12 cellular contexts compared by ENCODE assay signal in genomic region chr22:22397292-22397870, GRCh38.
A peak's percentile ranks its signal among the peaks of the same experiment; 100 is the strongest.
DNase-seq lines count a peak whose midpoint lies in the region; ATAC-seq and TF ChIP-seq lines count a peak whose summit lies in the region.
"Had no signal": no experiment of that assay in that cellular context is flagged by ENCODE, and none has a peak within 500 bp of the region (broad histone marks: within the 10 kb centered on the region; RNA-seq: fewer than 3 reads in every experiment).

No MANE protein-coding gene starts in this region.

- H3K27ac ChIP-seq in right cardiac atrium (ENCODE audit: low read length) (peak overlapping the region; percentile 18), subcutaneous abdominal adipose tissue (ENCODE audit: low read depth, low read length) (peak overlapping the region; percentile 3)

- H3K4me3 ChIP-seq in right cardiac atrium (ENCODE audit: low read length) (no peak overlapping the region), subcutaneous abdominal adipose tissue (ENCODE audit: low read depth in 1 of 5, low read length in 5 of 5) (no peak overlapping the region)
- H3K4me3 ChIP-seq: spleen had no signal

- POLR2A ChIA-PET in activated B cell treated with CpG ODN at 0.5 μM for 24 hours (lab: Charles Lee): interaction anchor here (1.1 kb wide), 1 partner anchor 48 kb away, joined by 7 read pairs; no protein-coding TSS in a partner anchor

- H3K9ac ChIP-seq in subcutaneous abdominal adipose tissue (ENCODE audit: low read length in 5 of 5): no peak overlapping the region

- H3K9me3 ChIP-seq in right cardiac atrium (ENCODE audit: control insufficient read depth, low read length) (no peaks in the 10 kb centered on the region), subcutaneous abdominal adipose tissue (ENCODE audit: control insufficient read depth in 5 of 5, low read length in 5 of 5) (peaks cover 0 to 10% (median 2%) of the 10 kb centered on the region in 5 donors)

- H3K36me3 Mint-ChIP-seq in activated B cell treated with CpG ODN at 0.5 μM for 24 hours (ENCODE audit: low read depth): no peaks in the 10 kb centered on the region
- no peaks in the 10 kb centered on the region for H3K36me3 Mint-ChIP-seq in activated T-helper 1 cell treated with anti-CD3 and anti-CD28 coated beads, Interleukin-12 subunit alpha, Interleukin-12 subunit beta, Interleukin-2, Interleukin-4 antibody, amounts not matched to agents 30 ng/mL and 10 ng/mL and 1 ng/mL, durations not matched to agents 14 hours and 24 hours and 36 hours (ENCODE audit: low read depth)

- H3K4me3 Mint-ChIP-seq in activated B cell treated with CpG ODN at 0.5 μM for 24 hours: no peak overlapping the region
- no peak overlapping the region for H3K4me3 Mint-ChIP-seq in activated T-helper 1 cell treated with anti-CD3 and anti-CD28 coated beads, Interleukin-12 subunit alpha, Interleukin-12 subunit beta, Interleukin-2, Interleukin-4 antibody, amounts not matched to agents 30 ng/mL and 10 ng/mL and 1 ng/mL, durations not matched to agents 14 hours and 24 hours and 36 hours

- ATAC-seq in activated B cell treated with CpG ODN at 0.5 μM for 24 hours (ENCODE audit: low read depth): no peak
- peak; percentile 88 to 89 for ATAC-seq in right cardiac atrium
- ATAC-seq: esophagus mucosa had no signal

- H3K4me1 ChIP-seq in right cardiac atrium (ENCODE audit: control insufficient read depth, insufficient read depth, low read length) (no peaks in the 10 kb centered on the region), subcutaneous abdominal adipose tissue (ENCODE audit: control insufficient read depth in 5 of 5, insufficient read depth in 5 of 5, low read length in 5 of 5) (peaks cover 0 to 7% (median 4%) of the 10 kb centered on the region in 5 donors)

- WGBS in right cardiac atrium: 41% methylated on average over 6 of the region's 6 CpGs

- CTCF ChIA-PET in activated B cell treated with CpG ODN at 0.5 μM for 24 hours (lab: Charles Lee): interaction anchor here (1.6 to 2.0 kb wide), 2 partner anchors 25 to 48 kb away, joined by 7 to 8 read pairs; no protein-coding TSS in a partner anchor

- intact Hi-C loops in activated B cell treated with CpG ODN at 0.5 μM for 24 hours (cut with micrococcal nuclease): no loop called here
- intact Hi-C loops in right cardiac atrium (cut with DNase I): loop anchor here in 1 of 4 donors (2.0 kb wide), 1 partner anchor 49 kb away; no protein-coding TSS in a partner anchor
- intact Hi-C loops in activated T-helper 1 cell treated with anti-CD3 and anti-CD28 coated beads, Interleukin-12 subunit alpha, Interleukin-12 subunit beta, Interleukin-2, Interleukin-4 antibody, amounts not matched to agents 30 ng/mL and 10 ng/mL and 1 ng/mL, durations not matched to agents 14 hours and 24 hours and 36 hours (cut with micrococcal nuclease): no loop called here

- peak overlapping the region; percentile 66 for H3K27ac Mint-ChIP-seq in activated B cell treated with CpG ODN at 0.5 μM for 24 hours
- no peak overlapping the region for H3K27ac Mint-ChIP-seq in activated T-helper 1 cell treated with anti-CD3 and anti-CD28 coated beads, Interleukin-12 subunit alpha, Interleukin-12 subunit beta, Interleukin-2, Interleukin-4 antibody, amounts not matched to agents 30 ng/mL and 10 ng/mL and 1 ng/mL, durations not matched to agents 14 hours and 24 hours and 36 hours

- TF ChIP-seq CTCF in activated B cell treated with CpG ODN at 0.5 μM for 24 hours (IDR thresholded peaks at IDR 0.05): no peak

- peak; percentile 18 for DNase-seq in NCI-H2029 (lab: John Stamatoyannopoulos, UW)
- DNase-seq in NCI-H2029 treated with DMSO at 0.1 percent for 48 hours (lab: John Stamatoyannopoulos, UW): no peak
- DNase-seq in activated B cell treated with CpG ODN at 0.5 μM for 24 hours: no peak
- DNase-seq in right cardiac atrium: peak in 2 of 3 donors; percentile 51 to 66
- no peak for DNase-seq in activated T-helper 1 cell treated with anti-CD3 and anti-CD28 coated beads, Interleukin-12 subunit alpha, Interleukin-12 subunit beta, Interleukin-2, Interleukin-4 antibody, amounts not matched to agents 30 ng/mL and 10 ng/mL and 1 ng/mL, durations not matched to agents 14 hours and 24 hours and 36 hours (ENCODE audit: low spot score)
- no peak for DNase-seq in NCI-H2171 treated with DMSO at 0.1 percent for 48 hours (lab: John Stamatoyannopoulos, UW)
- no peak for DNase-seq in SKM-1 treated with dmso at 0.1 percent for 144 hours (lab: John Stamatoyannopoulos, UW; ENCODE audit: unreplicated experiment)
- DNase-seq: activated CD4-positive, alpha-beta T cell treated with anti-CD3 and anti-CD28 coated beads, Interleukin-2, amount 50 U/mL, for 48 hours; Kasumi-1; spleen had no signal

- H3K27me3 ChIP-seq in right cardiac atrium (ENCODE audit: control insufficient read depth, insufficient read depth) (no peaks in the 10 kb centered on the region), subcutaneous abdominal adipose tissue (ENCODE audit: control insufficient read depth in 5 of 5, insufficient read depth in 4 of 5, low read length in 5 of 5) (peaks cover 4 to 17% (median 12%) of the 10 kb centered on the region in 5 donors)
- H3K27me3 ChIP-seq: spleen had no signal

- peaks cover 2% of the 10 kb centered on the region for H3K9me3 Mint-ChIP-seq in activated B cell treated with CpG ODN at 0.5 μM for 24 hours
- no peaks in the 10 kb centered on the region for H3K9me3 Mint-ChIP-seq in activated T-helper 1 cell treated with anti-CD3 and anti-CD28 coated beads, Interleukin-12 subunit alpha, Interleukin-12 subunit beta, Interleukin-2, Interleukin-4 antibody, amounts not matched to agents 30 ng/mL and 10 ng/mL and 1 ng/mL, durations not matched to agents 14 hours and 24 hours and 36 hours

- H3K27me3 Mint-ChIP-seq in activated B cell treated with CpG ODN at 0.5 μM for 24 hours: no peaks in the 10 kb centered on the region
- H3K27me3 Mint-ChIP-seq in activated T-helper 1 cell treated with anti-CD3 and anti-CD28 coated beads, Interleukin-12 subunit alpha, Interleukin-12 subunit beta, Interleukin-2, Interleukin-4 antibody, amounts not matched to agents 30 ng/mL and 10 ng/mL and 1 ng/mL, durations not matched to agents 14 hours and 24 hours and 36 hours (ENCODE audit: insufficient read depth): peaks cover 24% of the 10 kb centered on the region

- no peaks in the 10 kb centered on the region for H3K36me3 ChIP-seq in subcutaneous abdominal adipose tissue (ENCODE audit: control insufficient read depth in 5 of 5, insufficient read depth in 5 of 5, low read length in 5 of 5)
- H3K36me3 ChIP-seq: spleen had no signal

- H3K4me1 Mint-ChIP-seq in activated B cell treated with CpG ODN at 0.5 μM for 24 hours: peaks cover 54% of the 10 kb centered on the region
- H3K4me1 Mint-ChIP-seq in activated T-helper 1 cell treated with anti-CD3 and anti-CD28 coated beads, Interleukin-12 subunit alpha, Interleukin-12 subunit beta, Interleukin-2, Interleukin-4 antibody, amounts not matched to agents 30 ng/mL and 10 ng/mL and 1 ng/mL, durations not matched to agents 14 hours and 24 hours and 36 hours (ENCODE audit: low read depth): no peaks in the 10 kb centered on the region

Comparison
In these comparisons a context has a peak if more than half of its experiments do, and no peak if none do; other contexts are left out.
1. DNase-seq: peak in NCI-H2029 (single experiment) and right cardiac atrium (2 of 3); none in NCI-H2029 treated with DMSO at 0.1 percent for 48 hours (single experiment), activated B cell treated with CpG ODN at 0.5 μM for 24 hours (single experiment), activated T-helper 1 cell treated with anti-CD3 and anti-CD28 coated beads, Interleukin-12 subunit alpha, Interleukin-12 subunit beta, Interleukin-2, Interleukin-4 antibody, amounts not matched to agents 30 ng/mL and 10 ng/mL and 1 ng/mL, durations not matched to agents 14 hours and 24 hours and 36 hours (single experiment), NCI-H2171 treated with DMSO at 0.1 percent for 48 hours (single experiment) and SKM-1 treated with dmso at 0.1 percent for 144 hours (single experiment).